ENCODE assay signal across 8 cellular contexts in genomic region chr19:35868823-35869326, GRCh38. TPM values are rescaled to one million over a fixed set of nuclear protein-coding genes. Genes with fewer than 3 reads are reported as not detected.
DNase-seq lines count a peak whose midpoint lies in the region; ATAC-seq and TF ChIP-seq lines count a peak whose summit lies in the region.

No MANE protein-coding gene starts in this region.

- no peak for ATAC-seq in activated CD8-positive, alpha-beta memory T cell treated with anti-CD3 and anti-CD28 coated beads, Interleukin-2, amount 10 ng/mL, durations not matched to agents 7 days and 5 days
- no peak for ATAC-seq in HG03175 (IDR thresholded peaks at IDR 0.05; ENCODE audit: unreplicated experiment)

- H3K9ac ChIP-seq in adipocyte (ENCODE audit: low read length), result no peak overlapping the region

- H3K27me3 ChIP-seq in adipocyte (replicated peaks; ENCODE audit: control insufficient read depth, insufficient read depth, low read length), result peaks cover 56% of the 10 kb centered on the region
- H3K27me3 ChIP-seq in layer of hippocampus (ENCODE audit: control insufficient read depth, insufficient read depth, low read length), result no peaks in the 10 kb centered on the region
- peaks cover 0 to 7% of the 10 kb centered on the region in 2 donors for H3K27me3 ChIP-seq in tibial artery

- peaks cover 15% of the 10 kb centered on the region for H3K4me1 Mint-ChIP-seq in activated CD8-positive, alpha-beta memory T cell treated with anti-CD3 and anti-CD28 coated beads, Interleukin-2, amount 10 ng/mL, durations not matched to agents 7 days and 5 days

- H3K27ac Mint-ChIP-seq in activated CD8-positive, alpha-beta memory T cell treated with anti-CD3 and anti-CD28 coated beads, Interleukin-2, amount 10 ng/mL, durations not matched to agents 7 days and 5 days, result no peak overlapping the region

- H3K9me3 ChIP-seq in adipocyte (ENCODE audit: control insufficient read depth, low read length), result no peaks in the 10 kb centered on the region
- H3K9me3 ChIP-seq in tibial artery, result no peaks in the 10 kb centered on the region

- peak overlapping the region; percentile 11 for H3K4me3 Mint-ChIP-seq in activated CD8-positive, alpha-beta memory T cell treated with anti-CD3 and anti-CD28 coated beads, Interleukin-2, amount 10 ng/mL, durations not matched to agents 7 days and 5 days

- CTCF ChIA-PET in activated CD8-positive, alpha-beta memory T cell treated with anti-CD3 and anti-CD28 coated beads, Interleukin-2, amount 10 ng/mL, durations not matched to agents 7 days and 5 days (lab: Charles Lee), result interaction anchor here (1.2 to 2.2 kb wide), 2 partner anchors 13 to 195 kb away, joined by 3 to 10 read pairs; no protein-coding TSS in a partner anchor

- H3K4me3 ChIP-seq in adipocyte (ENCODE audit: low read length), result peak overlapping the region; percentile 59
- peak overlapping the region; percentile 52 to 66 for H3K4me3 ChIP-seq in tibial artery

- H3K9me3 Mint-ChIP-seq in activated CD8-positive, alpha-beta memory T cell treated with anti-CD3 and anti-CD28 coated beads, Interleukin-2, amount 10 ng/mL, durations not matched to agents 7 days and 5 days (ENCODE audit: low read depth), result no peaks in the 10 kb centered on the region

- no peaks in the 10 kb centered on the region for H3K36me3 Mint-ChIP-seq in activated CD8-positive, alpha-beta memory T cell treated with anti-CD3 and anti-CD28 coated beads, Interleukin-2, amount 10 ng/mL, durations not matched to agents 7 days and 5 days

- H3K36me3 ChIP-seq in adipocyte (ENCODE audit: control insufficient read depth, insufficient read depth, low read length, severe bottlenecking) (no peaks in the 10 kb centered on the region), tibial artery (no peaks in the 10 kb centered on the region)

- peaks cover 21% of the 10 kb centered on the region for H3K27me3 Mint-ChIP-seq in activated CD8-positive, alpha-beta memory T cell treated with anti-CD3 and anti-CD28 coated beads, Interleukin-2, amount 10 ng/mL, durations not matched to agents 7 days and 5 days

- peaks cover 3% of the 10 kb centered on the region for H3K4me1 ChIP-seq in adipocyte (ENCODE audit: control insufficient read depth, insufficient read depth, low read length)
- peaks cover 9 to 26% (median 20%) of the 10 kb centered on the region in 4 donors for H3K4me1 ChIP-seq in tibial artery

- no peak for TF ChIP-seq CTCF in tibial artery (IDR thresholded peaks at IDR 0.05)

- intact Hi-C loops in tibial artery (cut with DNase I; ENCODE audit: low total_unique reads), result no loop called here

- DNase-seq in activated CD8-positive, alpha-beta memory T cell treated with anti-CD3 and anti-CD28 coated beads, Interleukin-2, amount 10 ng/mL, durations not matched to agents 7 days and 5 days, result no peak
- no peak for DNase-seq in activated CD8-positive, alpha-beta memory T cell treated with anti-CD3 and anti-CD28 coated beads for 24 hours
- no peak for DNase-seq in adipocyte (ENCODE audit: low read depth)
- DNase-seq in tibial artery, result no peak
- no peak for DNase-seq in AG20443 (ENCODE audit: low spot score)
- DNase-seq in cerebellar nuclear complex (lab: John Stamatoyannopoulos, UW), result no peak

- H3K27ac ChIP-seq in layer of hippocampus (ENCODE audit: low read depth, low read length) (peak overlapping the region; percentile 99), tibial artery (peak overlapping the region in 1 of 2 donors; percentile 33)

RNA-seq across cellular contexts. Expression of gene APLP1, which starts 0.5 kb away (rescaled TPM):
- 1 to 10 TPM; 1.5 to 2.0 TPM for total RNA-seq in activated CD8-positive, alpha-beta memory T cell treated with anti-CD3 and anti-CD28 coated beads, Interleukin-2, amount 10 ng/mL, durations not matched to agents 7 days and 5 days

RNA-seq across cellular contexts. Expression of gene KIRREL2, which starts 12.2 kb away (rescaled TPM):
- 1 to 10 TPM; 1.1 to 1.4 TPM for total RNA-seq in activated CD8-positive, alpha-beta memory T cell treated with anti-CD3 and anti-CD28 coated beads, Interleukin-2, amount 10 ng/mL, durations not matched to agents 7 days and 5 days

RNA-seq across cellular contexts. Expression of gene NPHS1, which starts 16.6 kb away (rescaled TPM):
- not detected for total RNA-seq in activated CD8-positive, alpha-beta memory T cell treated with anti-CD3 and anti-CD28 coated beads, Interleukin-2, amount 10 ng/mL, durations not matched to agents 7 days and 5 days

RNA-seq across cellular contexts. Expression of gene NFKBID, which starts 31.5 kb away (rescaled TPM):
- 10 to 100 TPM; 52.7 to 52.9 TPM for total RNA-seq in activated CD8-positive, alpha-beta memory T cell treated with anti-CD3 and anti-CD28 coated beads, Interleukin-2, amount 10 ng/mL, durations not matched to agents 7 days and 5 days

RNA-seq across cellular contexts. Expression of gene HCST, which starts 33.5 kb away (rescaled TPM):
- total RNA-seq in activated CD8-positive, alpha-beta memory T cell treated with anti-CD3 and anti-CD28 coated beads, Interleukin-2, amount 10 ng/mL, durations not matched to agents 7 days and 5 days, result 100 to 1,000 TPM; 184 to 195 TPM
